18 cellular contexts compared by ENCODE assay signal in the genomic region with DNA sequence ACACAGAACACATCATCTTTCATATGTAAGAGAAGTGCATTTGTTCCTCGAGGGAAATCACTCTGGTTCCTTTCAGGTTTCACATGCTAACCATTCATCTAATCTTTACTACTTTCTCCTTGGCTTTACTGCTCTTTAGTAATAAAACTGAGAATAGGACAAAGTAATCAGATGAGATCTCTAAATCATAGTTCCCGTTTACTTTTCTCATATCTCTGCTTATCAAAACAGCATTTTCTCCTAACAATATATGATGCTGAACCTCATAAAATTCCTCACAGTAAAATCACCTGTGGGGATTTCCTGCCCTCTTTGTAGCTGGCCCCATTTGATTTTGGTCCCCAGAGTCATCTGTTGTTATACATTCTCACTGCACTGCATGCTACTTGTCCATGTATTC.
DNase-seq lines count a peak whose midpoint lies in the region; TF ChIP-seq lines count a peak whose summit lies in the region.
"Had no signal": no experiment of that assay in that cellular context is flagged by ENCODE, and none has a peak within 500 bp of the region (broad histone marks: within the 10 kb centered on the region; RNA-seq: fewer than 3 reads in every experiment).

No MANE protein-coding gene starts in this region.

- TF ChIP-seq CTCF in LNCaP clone FGC (IDR thresholded peaks at IDR 0.05; ENCODE audit: control insufficient read depth, extremely low read depth, insufficient read depth) (no peak), VCaP (conservative IDR thresholded peaks at IDR 0.05) (no peak), mesothelial cell of epicardium (IDR thresholded peaks at IDR 0.05; ENCODE audit: unreplicated experiment) (no peak)

- peaks cover 6% of the 10 kb centered on the region for H3K36me3 Mint-ChIP-seq in mesothelial cell of epicardium

- peaks cover 5% of the 10 kb centered on the region for H3K4me1 Mint-ChIP-seq in mesothelial cell of epicardium
- H3K4me1 Mint-ChIP-seq: B cell, GM23338, H9 had no signal

- H3K4me3 Mint-ChIP-seq in mesothelial cell of epicardium = no peak overlapping the region
- H3K4me3 Mint-ChIP-seq: B cell; CD4-positive, CD25-positive, alpha-beta regulatory T cell; CD8-positive, alpha-beta T cell; GM23338; H9; HFFc6 had no signal

- H3K4me3 ChIP-seq in LNCaP clone FGC (ENCODE audit: low read depth, low read length) = no peak overlapping the region
- H3K4me3 ChIP-seq: BLaER1, GM23338 had no signal

- no peaks in the 10 kb centered on the region for H3K27me3 Mint-ChIP-seq in mesothelial cell of epicardium (ENCODE audit: low read depth)
- H3K27me3 Mint-ChIP-seq: B cell; CD4-positive, CD25-positive, alpha-beta regulatory T cell had no signal

- H3K27ac ChIP-seq in VCaP = peak overlapping the region; percentile 90
- H3K27ac ChIP-seq: BLaER1, C4-2B had no signal

- peak; percentile 50 for DNase-seq in LNCaP clone FGC (ENCODE audit: low read depth)
- DNase-seq in mesothelial cell of epicardium (ENCODE audit: low spot score in 2 of 2, unreplicated experiment in 2 of 2) = no peak
- no peak for DNase-seq in LoVo (ENCODE audit: low spot score)
- no peak for DNase-seq in GF-D8 (lab: John Stamatoyannopoulos, UW)
- DNase-seq in AML-193 (lab: John Stamatoyannopoulos, UW) = no peak
- DNase-seq: Caco-2; CD4-positive, CD25-positive, alpha-beta regulatory T cell; CD8-positive, alpha-beta T cell; DMS153; EL; GDM1; H9; HFFc6 had no signal

- peak overlapping the region; percentile 32 for H3K27ac Mint-ChIP-seq in mesothelial cell of epicardium
- H3K27ac Mint-ChIP-seq: B cell; CD4-positive, CD25-positive, alpha-beta regulatory T cell; CD8-positive, alpha-beta T cell; GM23338; H9; HFFc6 had no signal

- H3K9me3 Mint-ChIP-seq in mesothelial cell of epicardium = no peaks in the 10 kb centered on the region
- H3K9me3 Mint-ChIP-seq: CD4-positive, CD25-positive, alpha-beta regulatory T cell; CD8-positive, alpha-beta T cell; GM23338; H9; HFFc6 had no signal
